1 cellular context compared by ENCODE assay signal in genomic region chr21:34200288-34200905, GRCh38.
TF ChIP-seq lines count a peak whose summit lies in the region.

No MANE protein-coding gene starts in this region.

TF ChIP-seq in SK-N-SH treated with all-trans-retinoic acid at 6 μM for 48 hours, 23 proteins besides CTCF, POLR2A, EP300 and RAD21 (continued from another document):
- TF ChIP-seq CSRNP3 (CRISPR knock-in tag; IDR thresholded peaks at IDR 0.05) (no peak), PPARA (CRISPR knock-in tag; IDR thresholded peaks at IDR 0.05; ENCODE audit: borderline replicate concordance) (no peak), SNAI2 (CRISPR knock-in tag; IDR thresholded peaks at IDR 0.05) (no peak), ZFP30 (CRISPR knock-in tag; IDR thresholded peaks at IDR 0.05) (no peak), RARB (CRISPR knock-in tag; IDR thresholded peaks at IDR 0.05) (no peak), PATZ1 (CRISPR knock-in tag; IDR thresholded peaks at IDR 0.05; ENCODE audit: borderline replicate concordance) (no peak), ARNTL (CRISPR knock-in tag; IDR thresholded peaks at IDR 0.05; ENCODE audit: borderline replicate concordance, low read depth) (no peak), ZC3H10 (CRISPR knock-in tag; IDR thresholded peaks at IDR 0.05) (no peak), ISL1 (CRISPR knock-in tag; IDR thresholded peaks at IDR 0.05) (no peak), OSR1 (CRISPR knock-in tag; IDR thresholded peaks at IDR 0.05) (no peak), ESRRG (CRISPR knock-in tag; IDR thresholded peaks at IDR 0.05) (no peak), ZNF565 (CRISPR knock-in tag; conservative IDR thresholded peaks at IDR 0.05; ENCODE audit: low read depth) (no peak), ZNF70 (CRISPR knock-in tag; IDR thresholded peaks at IDR 0.05) (no peak), GLIS3 (CRISPR knock-in tag; IDR thresholded peaks at IDR 0.05) (no peak)
- TF ChIP-seq, protein P1, sequence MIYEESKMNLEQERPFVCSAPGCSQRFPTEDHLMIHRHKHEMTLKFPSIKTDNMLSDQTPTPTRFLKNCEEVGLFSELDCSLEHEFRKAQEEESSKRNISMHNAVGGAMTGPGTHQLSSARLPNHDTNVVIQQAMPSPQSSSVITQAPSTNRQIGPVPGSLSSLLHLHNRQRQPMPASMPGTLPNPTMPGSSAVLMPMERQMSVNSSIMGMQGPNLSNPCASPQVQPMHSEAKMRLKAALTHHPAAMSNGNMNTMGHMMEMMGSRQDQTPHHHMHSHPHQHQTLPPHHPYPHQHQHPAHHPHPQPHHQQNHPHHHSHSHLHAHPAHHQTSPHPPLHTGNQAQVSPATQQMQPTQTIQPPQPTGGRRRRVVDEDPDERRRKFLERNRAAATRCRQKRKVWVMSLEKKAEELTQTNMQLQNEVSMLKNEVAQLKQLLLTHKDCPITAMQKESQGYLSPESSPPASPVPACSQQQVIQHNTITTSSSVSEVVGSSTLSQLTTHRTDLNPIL (CRISPR knock-in tag; IDR thresholded peaks at IDR 0.05; ENCODE audit: low read depth), result no peak
